10 cellular contexts compared by ENCODE assay signal in the genomic region with DNA sequence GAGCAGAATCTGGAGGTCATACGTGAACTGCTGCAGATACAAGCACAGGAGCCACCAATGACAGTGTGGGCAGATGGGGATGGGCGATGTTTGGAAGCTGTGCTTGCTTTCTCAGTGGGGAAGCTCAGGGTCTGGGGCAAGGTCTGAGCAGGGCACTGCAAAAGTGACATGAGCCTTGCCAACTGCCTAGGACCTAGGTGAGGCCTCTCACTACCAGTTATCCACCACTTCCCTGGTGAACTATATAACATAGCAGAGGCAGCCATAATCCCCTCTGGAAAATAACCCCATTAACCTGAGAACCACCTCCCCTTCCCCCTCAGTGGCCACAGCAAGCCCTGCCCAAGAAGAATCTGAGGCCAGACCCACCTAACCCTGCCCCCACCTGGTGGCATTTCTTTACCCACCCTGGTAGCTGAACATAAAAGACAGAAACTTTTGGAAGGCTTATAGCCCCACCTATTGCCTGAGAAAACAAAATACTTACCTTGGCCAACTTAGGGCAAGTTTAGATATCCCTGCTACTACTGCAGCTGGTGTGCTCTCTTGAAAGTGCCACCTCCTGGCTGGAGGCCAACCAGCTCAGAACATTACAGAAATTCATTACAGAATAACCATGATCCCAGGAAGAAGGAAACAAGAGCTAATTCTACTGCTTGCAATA.
DNase-seq lines count a peak whose midpoint lies in the region; ATAC-seq and TF ChIP-seq lines count a peak whose summit lies in the region.
"Had no signal": no experiment of that assay in that cellular context is flagged by ENCODE, and none has a peak within 500 bp of the region (broad histone marks: within the 10 kb centered on the region; RNA-seq: fewer than 3 reads in every experiment).

No MANE protein-coding gene starts in this region.

- H2AFZ ChIP-seq in OCI-LY3 (ENCODE audit: low read depth, low read length) = no peak overlapping the region

- H3K4me3 ChIP-seq in HEK293 (ENCODE audit: low read depth, low read length) = no peak overlapping the region
- H3K4me3 ChIP-seq in OCI-LY3 (ENCODE audit: low read length) = no peak overlapping the region
- H3K4me3 ChIP-seq in iPS DF 6.9 (ENCODE audit: low read length) = no peak overlapping the region

- no CpG with 5 or more reads among the region's 2 CpGs for WGBS in iPS DF 6.9 (ENCODE audit: insufficient coverage, insufficient read length)

- no peaks in the 10 kb centered on the region for H3K27me3 ChIP-seq in OCI-LY3 (ENCODE audit: low read depth, low read length)
- H3K27me3 ChIP-seq in iPS DF 6.9 (ENCODE audit: control insufficient read depth, insufficient read depth, low read length) = no peaks in the 10 kb centered on the region

- CTCF ChIA-PET in HEK293 (lab: Yijun Ruan, JAX) = interaction anchor here (0.6 to 1.5 kb wide), 8 partner anchors 9 to 583 kb away, joined by 3 to 6 read pairs (median 4); no protein-coding TSS in a partner anchor

- H3K36me3 ChIP-seq in HEK293 (ENCODE audit: control insufficient read depth in 2 of 2, insufficient read depth in 1 of 2, low read length in 2 of 2) (no peaks in the 10 kb centered on the region), OCI-LY3 (replicated peaks; ENCODE audit: low read depth, low read length) (no peaks in the 10 kb centered on the region), iPS DF 6.9 (ENCODE audit: control insufficient read depth, insufficient read depth, low read length) (no peaks in the 10 kb centered on the region)

- H3K27ac ChIP-seq in HEK293 (ENCODE audit: extremely low read depth, low read depth, low read length) (no peak overlapping the region), OCI-LY3 (ENCODE audit: low read length) (no peak overlapping the region), iPS DF 6.9 (ENCODE audit: low read length) (no peak overlapping the region)

- peak; percentile 24 to 27 for DNase-seq in AML-193 (lab: John Stamatoyannopoulos, UW)
- peak; percentile 33 for DNase-seq in iPS DF 6.9 (ENCODE audit: low read depth, low spot score)
- no peak for DNase-seq in NCI-H2029 treated with DMSO at 0.1 percent for 48 hours (lab: John Stamatoyannopoulos, UW)
- no peak for DNase-seq in NCI-H1105 treated with DMSO at 0.1 percent for 48 hours (lab: John Stamatoyannopoulos, UW)
- DNase-seq in GM03348 (ENCODE audit: low spot score) = no peak
- DNase-seq: activated CD4-positive, alpha-beta T cell treated with anti-CD3 and anti-CD28 coated beads, Interleukin-2, amount 50 U/mL, for 4 hours; effector CD8-positive, alpha-beta T cell had no signal

- no peak overlapping the region for H3K9ac ChIP-seq in OCI-LY3 (ENCODE audit: low read length)

- POLR2A ChIA-PET in HEK293 (lab: Yijun Ruan, JAX) = no interaction called here

- H3K4me1 ChIP-seq in HEK293 (ENCODE audit: control insufficient read depth, insufficient read depth, low read length) (no peaks in the 10 kb centered on the region), OCI-LY3 (ENCODE audit: low read length) (no peaks in the 10 kb centered on the region), iPS DF 6.9 (ENCODE audit: control insufficient read depth, insufficient read depth, low read length) (no peaks in the 10 kb centered on the region)

- peak; percentile 52; the same call in 1 of the 2 replicates for TF ChIP-seq CTCF in HEK293 (tag by site-specific recombination; IDR thresholded peaks at IDR 0.05)
- TF ChIP-seq CTCF in OCI-LY3 (IDR thresholded peaks at IDR 0.05; ENCODE audit: low read depth, low read length) = peak; percentile 46

- no peaks in the 10 kb centered on the region for H4K20me1 ChIP-seq in OCI-LY3 (ENCODE audit: insufficient read depth, low read length)

- H3K79me2 ChIP-seq in OCI-LY3 (ENCODE audit: low read length) = no peaks in the 10 kb centered on the region

- no peak for ATAC-seq in HG02884 (IDR thresholded peaks at IDR 0.05; ENCODE audit: unreplicated experiment)

- H3K9me3 ChIP-seq in HEK293 (ENCODE audit: control insufficient read depth, insufficient read depth, low read depth, low read length) (no peaks in the 10 kb centered on the region; the same call in 1 of the 2 replicates), OCI-LY3 (ENCODE audit: insufficient read depth, low read length) (no peaks in the 10 kb centered on the region), iPS DF 6.9 (ENCODE audit: control insufficient read depth, insufficient read depth, low read length) (no peaks in the 10 kb centered on the region)

- H3K4me2 ChIP-seq in OCI-LY3 (ENCODE audit: low read length) = no peak overlapping the region

TF ChIP-seq in HEK293, 187 proteins besides CTCF, POLR2A, EP300 and RAD21 (continues in another document):
- TF ChIP-seq ZEB2 (tag by site-specific recombination; IDR thresholded peaks at IDR 0.05) (no peak), KLF1 (tag by site-specific recombination; IDR thresholded peaks at IDR 0.05) (no peak), HOXC10 (CRISPR knock-in tag; IDR thresholded peaks at IDR 0.05) (no peak), ZNF560 (tag by site-specific recombination; IDR thresholded peaks at IDR 0.05; ENCODE audit: borderline replicate concordance) (no peak), ZSCAN5A (tag by site-specific recombination; IDR thresholded peaks at IDR 0.05) (no peak), ZNF510 (tag by site-specific recombination; IDR thresholded peaks at IDR 0.05; ENCODE audit: insufficient replicate concordance) (no peak), ZNF133 (tag by site-specific recombination; IDR thresholded peaks at IDR 0.05) (no peak), ZNF624 (tag by site-specific recombination; IDR thresholded peaks at IDR 0.05) (no peak), ZNF48 (tag by site-specific recombination; IDR thresholded peaks at IDR 0.05) (no peak), TRIM28 (IDR thresholded peaks at IDR 0.05; ENCODE audit: borderline replicate concordance, low read length) (no peak), FEZF1 (tag by site-specific recombination; IDR thresholded peaks at IDR 0.05) (no peak), SCRT2 (tag by site-specific recombination; IDR thresholded peaks at IDR 0.05) (no peak)
- TF ChIP-seq, protein P1, sequence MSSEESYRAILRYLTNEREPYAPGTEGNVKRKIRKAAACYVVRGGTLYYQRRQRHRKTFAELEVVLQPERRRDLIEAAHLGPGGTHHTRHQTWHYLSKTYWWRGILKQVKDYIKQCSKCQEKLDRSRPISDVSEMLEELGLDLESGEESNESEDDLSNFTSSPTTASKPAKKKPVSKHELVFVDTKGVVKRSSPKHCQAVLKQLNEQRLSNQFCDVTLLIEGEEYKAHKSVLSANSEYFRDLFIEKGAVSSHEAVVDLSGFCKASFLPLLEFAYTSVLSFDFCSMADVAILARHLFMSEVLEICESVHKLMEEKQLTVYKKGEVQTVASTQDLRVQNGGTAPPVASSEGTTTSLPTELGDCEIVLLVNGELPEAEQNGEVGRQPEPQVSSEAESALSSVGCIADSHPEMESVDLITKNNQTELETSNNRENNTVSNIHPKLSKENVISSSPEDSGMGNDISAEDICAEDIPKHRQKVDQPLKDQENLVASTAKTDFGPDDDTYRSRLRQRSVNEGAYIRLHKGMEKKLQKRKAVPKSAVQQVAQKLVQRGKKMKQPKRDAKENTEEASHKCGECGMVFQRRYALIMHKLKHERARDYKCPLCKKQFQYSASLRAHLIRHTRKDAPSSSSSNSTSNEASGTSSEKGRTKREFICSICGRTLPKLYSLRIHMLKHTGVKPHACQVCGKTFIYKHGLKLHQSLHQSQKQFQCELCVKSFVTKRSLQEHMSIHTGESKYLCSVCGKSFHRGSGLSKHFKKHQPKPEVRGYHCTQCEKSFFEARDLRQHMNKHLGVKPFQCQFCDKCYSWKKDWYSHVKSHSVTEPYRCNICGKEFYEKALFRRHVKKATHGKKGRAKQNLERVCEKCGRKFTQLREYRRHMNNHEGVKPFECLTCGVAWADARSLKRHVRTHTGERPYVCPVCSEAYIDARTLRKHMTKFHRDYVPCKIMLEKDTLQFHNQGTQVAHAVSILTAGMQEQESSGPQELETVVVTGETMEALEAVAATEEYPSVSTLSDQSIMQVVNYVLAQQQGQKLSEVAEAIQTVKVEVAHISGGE (tag by site-specific recombination; conservative IDR thresholded peaks at IDR 0.05; ENCODE audit: low read depth) = no peak
- TF ChIP-seq, protein P2, sequence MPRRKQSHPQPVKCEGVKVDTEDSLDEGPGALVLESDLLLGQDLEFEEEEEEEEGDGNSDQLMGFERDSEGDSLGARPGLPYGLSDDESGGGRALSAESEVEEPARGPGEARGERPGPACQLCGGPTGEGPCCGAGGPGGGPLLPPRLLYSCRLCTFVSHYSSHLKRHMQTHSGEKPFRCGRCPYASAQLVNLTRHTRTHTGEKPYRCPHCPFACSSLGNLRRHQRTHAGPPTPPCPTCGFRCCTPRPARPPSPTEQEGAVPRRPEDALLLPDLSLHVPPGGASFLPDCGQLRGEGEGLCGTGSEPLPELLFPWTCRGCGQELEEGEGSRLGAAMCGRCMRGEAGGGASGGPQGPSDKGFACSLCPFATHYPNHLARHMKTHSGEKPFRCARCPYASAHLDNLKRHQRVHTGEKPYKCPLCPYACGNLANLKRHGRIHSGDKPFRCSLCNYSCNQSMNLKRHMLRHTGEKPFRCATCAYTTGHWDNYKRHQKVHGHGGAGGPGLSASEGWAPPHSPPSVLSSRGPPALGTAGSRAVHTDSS (tag by site-specific recombination; IDR thresholded peaks at IDR 0.05) = no peak
- TF ChIP-seq, protein P3, sequence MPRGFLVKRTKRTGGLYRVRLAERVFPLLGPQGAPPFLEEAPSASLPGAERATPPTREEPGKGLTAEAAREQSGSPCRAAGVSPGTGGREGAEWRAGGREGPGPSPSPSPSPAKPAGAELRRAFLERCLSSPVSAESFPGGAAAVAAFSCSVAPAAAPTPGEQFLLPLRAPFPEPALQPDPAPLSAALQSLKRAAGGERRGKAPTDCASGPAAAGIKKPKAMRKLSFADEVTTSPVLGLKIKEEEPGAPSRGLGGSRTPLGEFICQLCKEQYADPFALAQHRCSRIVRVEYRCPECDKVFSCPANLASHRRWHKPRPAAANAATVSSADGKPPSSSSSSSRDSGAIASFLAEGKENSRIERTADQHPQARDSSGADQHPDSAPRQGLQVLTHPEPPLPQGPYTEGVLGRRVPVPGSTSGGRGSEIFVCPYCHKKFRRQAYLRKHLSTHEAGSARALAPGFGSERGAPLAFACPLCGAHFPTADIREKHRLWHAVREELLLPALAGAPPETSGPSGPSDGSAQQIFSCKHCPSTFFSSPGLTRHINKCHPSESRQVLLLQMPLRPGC (tag by site-specific recombination; IDR thresholded peaks at IDR 0.05) = no peak

Comparison
In these comparisons a context has a peak if more than half of its experiments do, and no peak if none do; other contexts are left out.
1. DNase-seq: peak in AML-193 (2 of 2) and iPS DF 6.9 (single experiment); none in NCI-H2029 treated with DMSO at 0.1 percent for 48 hours (single experiment), NCI-H1105 treated with DMSO at 0.1 percent for 48 hours (single experiment) and GM03348 (single experiment).